25 cellular contexts compared by ENCODE assay signal in genomic region chr4:146524663-146525062, GRCh38.
"Had no signal": no experiment of that assay in that cellular context is flagged by ENCODE, and none has a peak within 500 bp of the region (broad histone marks: within the 10 kb centered on the region; RNA-seq: fewer than 3 reads in every experiment).

No MANE protein-coding gene starts in this region.

- H3K36me3 Mint-ChIP-seq: mesothelial cell of epicardium, naive B cell had no signal

- H3K9me3 ChIP-seq: esophagus squamous epithelium, gastrocnemius medialis, heart right ventricle, left lung, lower lobe of right lung, mucosa of descending colon had no signal

- H3K4me3 Mint-ChIP-seq: mesothelial cell of epicardium had no signal

- FAIRE-seq: colon, endothelial cell of umbilical vein, islet of Langerhans, keratinocyte had no signal

- H3K27ac Mint-ChIP-seq: mesothelial cell of epicardium, naive B cell had no signal

- DNase-seq: dermis blood vessel endothelial cell; dorsolateral prefrontal cortex; effector CD4-positive, alpha-beta T cell; effector memory CD4-positive, alpha-beta T cell; esophagus squamous epithelium; foreskin fibroblast; foreskin melanocyte; gastrocnemius medialis; glutamatergic neuron; head of caudate nucleus; heart right ventricle; hippocampal formation; left cardiac atrium; left lung; left ventricle myocardium superior; lower lobe of right lung; mesenchymal stem cell; mucosa of descending colon; naive B cell had no signal

- ATAC-seq: gastrocnemius medialis, heart right ventricle, left cardiac atrium, left lung, left ventricle myocardium superior, lower lobe of right lung, mucosa of descending colon had no signal

- H3K27ac ChIP-seq: coronary artery, dorsolateral prefrontal cortex, gastrocnemius medialis, heart right ventricle, left lung, lower lobe of right lung had no signal

- H3K36me3 ChIP-seq: esophagus squamous epithelium, gastrocnemius medialis, heart right ventricle, left lung, lower lobe of right lung had no signal

- H3K27me3 ChIP-seq: dorsolateral prefrontal cortex, esophagus squamous epithelium, gastrocnemius medialis, left lung had no signal

- H3K4me3 ChIP-seq: coronary artery, dorsolateral prefrontal cortex, esophagus squamous epithelium, gastrocnemius medialis, heart right ventricle, left lung, lower lobe of right lung, mucosa of descending colon had no signal
